12 cellular contexts compared by ENCODE assay signal in the genomic region with DNA sequence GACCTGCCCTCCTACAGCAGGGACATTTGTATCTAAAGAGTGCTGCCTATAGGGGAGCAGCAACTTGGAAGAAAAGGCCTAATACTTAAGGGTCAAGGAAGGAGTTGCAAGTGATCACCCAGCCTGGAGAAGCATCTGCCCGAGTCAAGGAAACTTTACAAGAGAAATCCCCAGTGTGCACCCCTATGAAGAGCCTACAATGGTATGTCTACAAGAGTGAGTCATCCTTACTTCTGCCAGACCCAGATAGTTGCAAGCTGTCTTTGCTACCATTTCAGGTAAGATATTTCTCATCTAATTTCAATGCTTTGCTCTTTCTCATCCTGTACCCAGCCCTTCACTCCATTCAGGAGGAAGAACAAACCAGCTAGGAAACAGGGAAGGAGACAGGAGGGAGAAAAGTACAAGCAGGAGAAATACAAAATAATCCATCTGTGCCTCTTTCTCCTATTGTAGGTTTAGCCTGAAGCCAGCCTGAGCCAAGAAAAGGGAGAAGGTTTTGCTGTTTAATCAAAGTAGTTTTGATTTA. TPM values are rescaled to one million over a fixed set of nuclear protein-coding genes. Genes with fewer than 3 reads are reported as not detected.
DNase-seq lines count a peak whose midpoint lies in the region; ATAC-seq and TF ChIP-seq lines count a peak whose summit lies in the region.
"Had no signal": no experiment of that assay in that cellular context is flagged by ENCODE, and none has a peak within 500 bp of the region (broad histone marks: within the 10 kb centered on the region; RNA-seq: fewer than 3 reads in every experiment).

No MANE protein-coding gene starts in this region.

- no peak overlapping the region for H3K4me3 ChIP-seq in BLaER1 treated with 17β-estradiol and CSF1 and Interleukin-3, amounts not matched to agents 10 nM and 100 nM
- peak overlapping the region; percentile 17 for H3K4me3 ChIP-seq in astrocyte of the cerebellum (ENCODE audit: low read depth, low read length)
- H3K4me3 ChIP-seq in mesendoderm (ENCODE audit: low read length) = no peak overlapping the region
- H3K4me3 ChIP-seq: spleen had no signal

- peaks cover 0 to 15% (median 7%) of the 10 kb centered on the region in 11 experiments; a peak in 9 of 22 replicates for H3K9me3 ChIP-seq in BLaER1 treated with 17β-estradiol and CSF1 and Interleukin-3, amounts not matched to agents 10 nM and 100 nM (replicated peaks in 1 of 11)

- H3K27me3 ChIP-seq in BLaER1 treated with 17β-estradiol and CSF1 and Interleukin-3, amounts not matched to agents 10 nM and 100 nM = no peaks in the 10 kb centered on the region
- no peaks in the 10 kb centered on the region for H3K27me3 ChIP-seq in mesendoderm (ENCODE audit: insufficient read depth, low read length, poor library complexity)

- H3K79me2 ChIP-seq in mesendoderm (ENCODE audit: control insufficient read depth, insufficient read depth, low read length) = no peaks in the 10 kb centered on the region

- DNase-seq in HT-29 (ENCODE audit: low spot score) = peak; percentile 65
- peak; percentile 59 for DNase-seq in astrocyte of the cerebellum (ENCODE audit: low read depth)
- peak; percentile 78 for DNase-seq in mesendoderm
- DNase-seq in NCI-H82 treated with DMSO at 0.1 percent for 48 hours (lab: John Stamatoyannopoulos, UW; ENCODE audit: unreplicated experiment) = no peak
- no peak for DNase-seq in iPS-NIHi11 (ENCODE audit: low spot score)
- DNase-seq: NCI-H345, spleen had no signal

- peak overlapping the region; percentile 33 to 79 (median 48); a peak in 16 of 22 replicates for H3K4me2 ChIP-seq in BLaER1 treated with 17β-estradiol and CSF1 and Interleukin-3, amounts not matched to agents 10 nM and 100 nM
- no peak overlapping the region for H3K4me2 ChIP-seq in mesendoderm (ENCODE audit: low read length)

- H3K4me1 ChIP-seq in BLaER1 treated with 17β-estradiol and CSF1 and Interleukin-3, amounts not matched to agents 10 nM and 100 nM = peaks cover 7 to 19% (median 11%) of the 10 kb centered on the region in 10 experiments; a peak in 18 of 20 replicates
- H3K4me1 ChIP-seq in mesendoderm (ENCODE audit: control insufficient read depth, low read depth, low read length) = peaks cover 2% of the 10 kb centered on the region
- H3K4me1 ChIP-seq: spleen had no signal

- H2BK15ac ChIP-seq in mesendoderm (replicated peaks; ENCODE audit: low read depth) = no peak overlapping the region

- H4K5ac ChIP-seq in mesendoderm (ENCODE audit: low read length) = no peak overlapping the region

- H3K36me3 ChIP-seq in BLaER1 treated with 17β-estradiol and CSF1 and Interleukin-3, amounts not matched to agents 10 nM and 100 nM = no peaks in the 10 kb centered on the region
- no peaks in the 10 kb centered on the region for H3K36me3 ChIP-seq in mesendoderm (ENCODE audit: control insufficient read depth, insufficient read depth, low read length)
- H3K36me3 ChIP-seq: spleen had no signal

- peak overlapping the region; percentile 46 for H3K18ac ChIP-seq in mesendoderm (ENCODE audit: low read length)

- no peak for ATAC-seq in HG03521 (IDR thresholded peaks at IDR 0.05; ENCODE audit: unreplicated experiment)
- ATAC-seq in GM18498 (IDR thresholded peaks at IDR 0.05; ENCODE audit: unreplicated experiment) = no peak

- no peak overlapping the region for H2AK5ac ChIP-seq in mesendoderm (ENCODE audit: low read length)

- no peaks in the 10 kb centered on the region for H3K79me1 ChIP-seq in mesendoderm (ENCODE audit: low read length)

- no peak for TF ChIP-seq CTCF in astrocyte of the cerebellum (IDR thresholded peaks at IDR 0.05; ENCODE audit: low read depth, low read length, missing control alignments)

- H3K4ac ChIP-seq in mesendoderm (ENCODE audit: low read depth, low read length) = no peak overlapping the region

- in situ Hi-C loops in astrocyte of the cerebellum (cut with HindIII; ENCODE audit: low sequenced_read_pairs) = no loop called here

- no peak overlapping the region for H3K9ac ChIP-seq in BLaER1 treated with 17β-estradiol and CSF1 and Interleukin-3, amounts not matched to agents 10 nM and 100 nM
- H3K9ac ChIP-seq in mesendoderm (ENCODE audit: low read length) = no peak overlapping the region

- H2BK5ac ChIP-seq in mesendoderm (ENCODE audit: low read length) = no peak overlapping the region

- H2BK120ac ChIP-seq in mesendoderm (ENCODE audit: low read depth, low read length) = no peak overlapping the region

- no peaks in the 10 kb centered on the region for H4K20me1 ChIP-seq in BLaER1 treated with 17β-estradiol and CSF1 and Interleukin-3, amounts not matched to agents 10 nM and 100 nM

- no peak overlapping the region for H3K56ac ChIP-seq in mesendoderm (ENCODE audit: low read length)

- WGBS in mesendoderm (ENCODE audit: extremely low coverage, insufficient coverage, low lambda C conversion rate) = no CpG with 5 or more reads among the region's 1 CpG

- no peak overlapping the region for H3K23ac ChIP-seq in mesendoderm (ENCODE audit: low read length)

- no peak overlapping the region for H4K8ac ChIP-seq in mesendoderm (ENCODE audit: low read depth, low read length)

- no peak overlapping the region for H3K27ac ChIP-seq in BLaER1 treated with 17β-estradiol and CSF1 and Interleukin-3, amounts not matched to agents 10 nM and 100 nM
- H3K27ac ChIP-seq in mesendoderm (ENCODE audit: low read depth, low read length) = no peak overlapping the region
- H3K27ac ChIP-seq: spleen had no signal

RNA-seq across cellular contexts. Expression of a gene that starts 34.4 kb away (rescaled TPM):
- total RNA-seq in HT-29 (2014; rRNA removed; shearing (Covaris generic)) = 6.2 and 17.9 TPM in 2 replicates
- not detected for polyA plus RNA-seq in mesendoderm (2013, experiment 1 of 2)
- polyA plus RNA-seq in mesendoderm (2013, experiment 2 of 2) = not detected
- total RNA-seq: kidney epithelial cell, spleen, temporal lobe had no signal

Comparison
In these comparisons a context has a peak if more than half of its experiments do, and no peak if none do; other contexts are left out.
1. DNase-seq: peak in HT-29 (single experiment), astrocyte of the cerebellum (single experiment) and mesendoderm (single experiment); none in NCI-H82 treated with DMSO at 0.1 percent for 48 hours (single experiment) and iPS-NIHi11 (single experiment).